Comparison of ENCODE assay signal across 8 cellular contexts in genomic region chr1:31394628-31395193, GRCh38. TPM values are rescaled to one million over a fixed set of nuclear protein-coding genes. Genes with fewer than 3 reads are reported as not detected.
DNase-seq lines count a peak whose midpoint lies in the region; ATAC-seq and TF ChIP-seq lines count a peak whose summit lies in the region.

No MANE protein-coding gene starts in this region.

- H3K27me3 ChIP-seq in trophoblast cell (ENCODE audit: insufficient read depth, low read length) (no peaks in the 10 kb centered on the region), tibial nerve (peaks cover 0 to 6% of the 10 kb centered on the region in 2 donors)

- no peaks in the 10 kb centered on the region for H3K36me3 Mint-ChIP-seq in activated naive CD4-positive, alpha-beta T cell treated with anti-CD3 and anti-CD28 coated beads, Interleukin-2, amount 10 ng/mL, durations not matched to agents 7 days and 5 days

- CTCF ChIA-PET in activated naive CD4-positive, alpha-beta T cell treated with anti-CD3 and anti-CD28 coated beads, Interleukin-2, amount 10 ng/mL, durations not matched to agents 7 days and 5 days (lab: Charles Lee): interaction anchor here (0.7 to 6.8 kb wide), 19 partner anchors 8 to 214 kb away, joined by 3 to 64 read pairs (median 4); partner anchors contain the start of genes FABP3 and SERINC2

- peak overlapping the region; percentile 76 for H3K4me3 Mint-ChIP-seq in activated naive CD4-positive, alpha-beta T cell treated with anti-CD3 and anti-CD28 coated beads, Interleukin-2, amount 10 ng/mL, durations not matched to agents 7 days and 5 days

- H3K4ac ChIP-seq in trophoblast cell (ENCODE audit: low read depth, low read length): no peak overlapping the region

- DNase-seq in COR-L47 (lab: John Stamatoyannopoulos, UW) (peak; percentile 80), NAMALWA (ENCODE audit: low spot score) (peak; percentile 84), SK-N-MC (ENCODE audit: low read depth, low spot score) (no peak), Right ventricle myocardium superior (peak; percentile 90), trophoblast cell (peak; percentile 85 to 97), tibial nerve (ENCODE audit: low spot score in 2 of 2) (peak; percentile 65 to 84)
- DNase-seq in activated naive CD4-positive, alpha-beta T cell treated with anti-CD3 and anti-CD28 coated beads, Interleukin-2, amount 10 ng/mL, durations not matched to agents 7 days and 5 days: peak; percentile 88

- no peak overlapping the region for H3K18ac ChIP-seq in trophoblast cell (ENCODE audit: low read length)

- no peak overlapping the region for H4K12ac ChIP-seq in trophoblast cell (ENCODE audit: low read depth, low read length)

- TF ChIP-seq CTCF in tibial nerve (IDR thresholded peaks at IDR 0.05): peak; percentile 83 to 85 (median 83)

- no peaks in the 10 kb centered on the region for H3K79me2 ChIP-seq in trophoblast cell (ENCODE audit: control insufficient read depth, insufficient read depth, low read length, poor library complexity)

- peak overlapping the region; percentile 70 for H3K4me2 ChIP-seq in trophoblast cell (ENCODE audit: low read length)

- H3K27ac Mint-ChIP-seq in activated naive CD4-positive, alpha-beta T cell treated with anti-CD3 and anti-CD28 coated beads, Interleukin-2, amount 10 ng/mL, durations not matched to agents 7 days and 5 days: no peak overlapping the region

- no peak for TF ChIP-seq POLR2A in tibial nerve (IDR thresholded peaks at IDR 0.05)

- H2BK12ac ChIP-seq in trophoblast cell (ENCODE audit: low read length): peak overlapping the region; percentile 41

- H3K9me3 ChIP-seq in SK-N-MC (ENCODE audit: low read depth, low read length) (no peaks in the 10 kb centered on the region), trophoblast cell (ENCODE audit: insufficient read depth, low read depth, low read length) (no peaks in the 10 kb centered on the region), tibial nerve (no peaks in the 10 kb centered on the region)

- H2BK5ac ChIP-seq in trophoblast cell (ENCODE audit: low read depth, low read length, poor library complexity): no peak overlapping the region

- WGBS in trophoblast cell (ENCODE audit: extremely low coverage, insufficient coverage, insufficient read length): no CpG with 5 or more reads among the region's 35 CpGs
- 3% methylated on average over 25 to 31 of the region's 35 CpGs for WGBS in tibial nerve, 2 donors

- no peak overlapping the region for H3K23ac ChIP-seq in trophoblast cell (ENCODE audit: low read length)

- ATAC-seq in GM21529 (IDR thresholded peaks at IDR 0.05; ENCODE audit: unreplicated experiment) (peak; percentile 76), Right ventricle myocardium superior (ENCODE audit: poor library complexity) (peak; percentile 95)

- peaks cover 22% of the 10 kb centered on the region for H3K27me3 Mint-ChIP-seq in activated naive CD4-positive, alpha-beta T cell treated with anti-CD3 and anti-CD28 coated beads, Interleukin-2, amount 10 ng/mL, durations not matched to agents 7 days and 5 days

- H3K9ac ChIP-seq in SK-N-MC (ENCODE audit: insufficient read length) (peak overlapping the region; percentile 29), trophoblast cell (ENCODE audit: low read length) (no peak overlapping the region)

- intact Hi-C loops in Right ventricle myocardium superior (cut with DNase I): loop anchor here (10.0 kb wide), 1 partner anchor 150 kb away; no protein-coding TSS in a partner anchor

- peaks cover 11 to 19% of the 10 kb centered on the region in 2 experiments for H3K4me1 ChIP-seq in trophoblast cell (ENCODE audit: control insufficient read depth in 1 of 2, insufficient read depth in 2 of 2, low read length in 2 of 2)
- H3K4me1 ChIP-seq in tibial nerve: peaks cover 0 to 10% (median 5%) of the 10 kb centered on the region in 4 donors

- H2BK120ac ChIP-seq in trophoblast cell (ENCODE audit: insufficient read depth, low read length, poor library complexity): no peak overlapping the region

- TF ChIP-seq EP300 in tibial nerve (IDR thresholded peaks at IDR 0.05): no peak

- no peak overlapping the region for H2AK5ac ChIP-seq in trophoblast cell (ENCODE audit: low read length)

- peaks cover 13% of the 10 kb centered on the region for H3K4me1 Mint-ChIP-seq in activated naive CD4-positive, alpha-beta T cell treated with anti-CD3 and anti-CD28 coated beads, Interleukin-2, amount 10 ng/mL, durations not matched to agents 7 days and 5 days

- peak overlapping the region; percentile 67 for H2AFZ ChIP-seq in trophoblast cell (ENCODE audit: insufficient read depth, low read length, poor library complexity)

- peaks cover 2% of the 10 kb centered on the region for H3K79me1 ChIP-seq in trophoblast cell (ENCODE audit: low read length)

- no peaks in the 10 kb centered on the region for H3K9me3 Mint-ChIP-seq in activated naive CD4-positive, alpha-beta T cell treated with anti-CD3 and anti-CD28 coated beads, Interleukin-2, amount 10 ng/mL, durations not matched to agents 7 days and 5 days

- peak overlapping the region; percentile 59 for H4K8ac ChIP-seq in trophoblast cell (ENCODE audit: low read depth, low read length)

- H3K27ac ChIP-seq in SK-N-MC (no peak overlapping the region), trophoblast cell (ENCODE audit: low read depth, low read length) (no peak overlapping the region), tibial nerve (no peak overlapping the region)

- peak overlapping the region; percentile 31 for H3K14ac ChIP-seq in trophoblast cell (ENCODE audit: low read length)

- H3K4me3 ChIP-seq in SK-N-MC: peak overlapping the region; percentile 71
- no peak overlapping the region for H3K4me3 ChIP-seq in trophoblast cell (ENCODE audit: low read depth, low read length)
- H3K4me3 ChIP-seq in tibial nerve: peak overlapping the region in 3 of 4 donors; percentile 31 to 44 (median 36)

- no peak overlapping the region for H4K91ac ChIP-seq in trophoblast cell (ENCODE audit: low read depth, low read length)

- H3K36me3 ChIP-seq in SK-N-MC (ENCODE audit: insufficient read depth, low read length): no peaks in the 10 kb centered on the region
- H3K36me3 ChIP-seq in trophoblast cell (ENCODE audit: control insufficient read depth in 1 of 2, insufficient read depth in 2 of 2, low read length in 2 of 2): no peaks in the 10 kb centered on the region
- H3K36me3 ChIP-seq in tibial nerve: no peaks in the 10 kb centered on the region

RNA-seq across cellular contexts. Expression of gene SERINC2, which starts 18.3 kb away (rescaled TPM):
- total RNA-seq in Right ventricle myocardium superior: 1.5 TPM
- 70.9 and 79.7 TPM in 2 replicates for polyA plus RNA-seq in trophoblast cell (2013)
- 1 to 10 TPM in 3 of 4 donors, under 1 TPM in 1; 0.42 to 4.3 (median 2.3) TPM for total RNA-seq in tibial nerve

RNA-seq across cellular contexts. Expression of gene FABP3, which starts 21.8 kb away (rescaled TPM):
- 4,881 TPM for total RNA-seq in Right ventricle myocardium superior
- polyA plus RNA-seq in trophoblast cell (2013): 2.1 and 2.5 TPM in 2 replicates
- total RNA-seq in tibial nerve: 1 to 10 TPM in 3 of 4 donors, under 1 TPM in 1; 0.98 to 8.1 (median 3.4) TPM

Comparison
In these comparisons a context has a peak if more than half of its experiments do, and no peak if none do; other contexts are left out.
1. RNA of gene FABP3, which starts 21.8 kb away (total RNA-seq): 4,881 TPM in Right ventricle myocardium superior (single experiment); 0.98 to 8.1 TPM in tibial nerve; every median in the first group is over 100 times any median in the second.